ENCODE assay signal across 18 cellular contexts in genomic region chr3:136960838-136961836, GRCh38. TPM values are rescaled to one million over a fixed set of nuclear protein-coding genes. Genes with fewer than 3 reads are reported as not detected.
DNase-seq lines count a peak whose midpoint lies in the region; ATAC-seq, FAIRE-seq and TF ChIP-seq lines count a peak whose summit lies in the region.
"Had no signal": no experiment of that assay in that cellular context is flagged by ENCODE, and none has a peak within 500 bp of the region (broad histone marks: within the 10 kb centered on the region; RNA-seq: fewer than 3 reads in every experiment).

No MANE protein-coding gene starts in this region.

- POLR2A ChIA-PET in HepG2 (lab: Yijun Ruan, JAX), result no interaction called here

- no peaks in the 10 kb centered on the region for H3K4me1 ChIP-seq in liver (ENCODE audit: control insufficient read depth in 4 of 4, insufficient read depth in 4 of 4, low read length in 3 of 4)
- H3K4me1 ChIP-seq in HepG2 (ENCODE audit: insufficient read depth, low read length), result peaks cover 22% of the 10 kb centered on the region
- H3K4me1 ChIP-seq in adipocyte (ENCODE audit: control insufficient read depth, insufficient read depth, low read length), result peaks cover 36% of the 10 kb centered on the region
- H3K4me1 ChIP-seq: testis had no signal

- CTCF ChIA-PET in HepG2 (lab: Yijun Ruan, JAX; ENCODE audit: low intra/inter-chr PET ratio, low total read pairs), result no interaction called here
- CTCF ChIA-PET in activated naive CD4-positive, alpha-beta T cell treated with anti-CD3 and anti-CD28 coated beads, Interleukin-2, amount 10 ng/mL, durations not matched to agents 7 days and 5 days (lab: Charles Lee), result no interaction called here

- H3K27ac Mint-ChIP-seq in activated naive CD4-positive, alpha-beta T cell treated with anti-CD3 and anti-CD28 coated beads, Interleukin-2, amount 10 ng/mL, durations not matched to agents 7 days and 5 days, result no peak overlapping the region
- H3K27ac Mint-ChIP-seq: activated naive CD4-positive, alpha-beta T cell treated with anti-CD3 and anti-CD28 coated beads for 36 hours had no signal

- H3K36me3 Mint-ChIP-seq in activated naive CD4-positive, alpha-beta T cell treated with anti-CD3 and anti-CD28 coated beads, Interleukin-2, amount 10 ng/mL, durations not matched to agents 7 days and 5 days, result peaks cover 1% of the 10 kb centered on the region

- no peak overlapping the region for H3K4me3 Mint-ChIP-seq in activated naive CD4-positive, alpha-beta T cell treated with anti-CD3 and anti-CD28 coated beads, Interleukin-2, amount 10 ng/mL, durations not matched to agents 7 days and 5 days
- H3K4me3 Mint-ChIP-seq: activated naive CD4-positive, alpha-beta T cell treated with anti-CD3 and anti-CD28 coated beads for 36 hours; central memory CD8-positive, alpha-beta T cell had no signal

- no TSS peak for BruUV-seq in HepG2 (replicated peaks; lab: Mats Ljungman, UMichigan)

- H2AFZ ChIP-seq in HepG2 (ENCODE audit: low read length), result no peak overlapping the region

- no peak overlapping the region for H3K4me3 ChIP-seq in liver (ENCODE audit: low read depth in 1 of 3, low read length in 3 of 3)
- no peak overlapping the region for H3K4me3 ChIP-seq in HepG2 (replicated peaks in 1 of 3; ENCODE audit: insufficient read depth in 1 of 3, low read depth in 2 of 3, low read length in 3 of 3)
- peak overlapping the region; percentile 34 for H3K4me3 ChIP-seq in adipocyte (ENCODE audit: low read length)
- H3K4me3 ChIP-seq: testis had no signal

- no peak overlapping the region for H3K9ac ChIP-seq in liver (ENCODE audit: low read depth in 1 of 2, low read length in 2 of 2)
- H3K9ac ChIP-seq in HepG2 (ENCODE audit: insufficient read depth, low read depth, low read length), result no peak overlapping the region
- peak overlapping the region; percentile 2 for H3K9ac ChIP-seq in adipocyte (ENCODE audit: low read length)
- H3K9ac ChIP-seq: KMS-11 had no signal

- TF ChIP-seq EP300 in HepG2 (IDR thresholded peaks at IDR 0.05; ENCODE audit: low read depth in 2 of 2, low read length in 2 of 2) (no peak), HepG2 (CRISPR knock-in tag; IDR thresholded peaks at IDR 0.05; ENCODE audit: borderline replicate concordance) (no peak)

- DNase-seq in HepG2 (ENCODE audit: low spot score) (no peak), adipocyte (ENCODE audit: low read depth) (peak; percentile 86), islet precursor cell (peak; percentile 91), GM12892 (ENCODE audit: insufficient read length) (no peak), substantia nigra (lab: John Stamatoyannopoulos, UW) (no peak)
- DNase-seq in activated naive CD4-positive, alpha-beta T cell treated with anti-CD3 and anti-CD28 coated beads, Interleukin-2, amount 10 ng/mL, durations not matched to agents 7 days and 5 days, result no peak
- DNase-seq: 8988T; activated naive CD4-positive, alpha-beta T cell treated with anti-CD3 and anti-CD28 coated beads for 36 hours; NCI-H2029 treated with DMSO at 0.1 percent for 48 hours; NCI-H82; SHP77; stimulated activated CD4-positive, alpha-beta T cell treated with anti-CD3 and anti-CD28 coated beads, Interleukin-12 subunit alpha, Interleukin-12 subunit beta, amount 100 ng/mL, for 4 hours; testis had no signal

- ATAC-seq in HepG2 (no peak), HG02840 (IDR thresholded peaks at IDR 0.05; ENCODE audit: low FRiP score, unreplicated experiment) (no peak)

- in situ Hi-C loops in HepG2 (cut with HindIII; ENCODE audit: extremely low pct_ligation_motif_present, low pct_unique_long_range_greater_than_20kb), result no loop called here

- WGBS in liver, result 90% methylated on average over 4 of the region's 4 CpGs
- 94% methylated on average over 4 of the region's 4 CpGs for WGBS in HepG2 (ENCODE audit: low lambda C conversion rate)

- H3K9me3 ChIP-seq in liver (ENCODE audit: control insufficient read depth in 4 of 4, low read length in 3 of 4) (no peaks in the 10 kb centered on the region), HepG2 (ENCODE audit: low read length) (no peaks in the 10 kb centered on the region), adipocyte (ENCODE audit: control insufficient read depth, low read length) (no peaks in the 10 kb centered on the region)
- H3K9me3 ChIP-seq: testis had no signal

- no peaks in the 10 kb centered on the region for H3K27me3 Mint-ChIP-seq in activated naive CD4-positive, alpha-beta T cell treated with anti-CD3 and anti-CD28 coated beads, Interleukin-2, amount 10 ng/mL, durations not matched to agents 7 days and 5 days
- H3K27me3 Mint-ChIP-seq: central memory CD8-positive, alpha-beta T cell had no signal

- no peak overlapping the region for H3K4me2 ChIP-seq in HepG2 (ENCODE audit: low read depth, low read length)
- H3K4me2 ChIP-seq: KMS-11 had no signal

- no peaks in the 10 kb centered on the region for H3K4me1 Mint-ChIP-seq in activated naive CD4-positive, alpha-beta T cell treated with anti-CD3 and anti-CD28 coated beads, Interleukin-2, amount 10 ng/mL, durations not matched to agents 7 days and 5 days

- no peak for TF ChIP-seq POLR2A in HepG2 (IDR thresholded peaks at IDR 0.05; ENCODE audit: insufficient read depth in 1 of 2, low read depth in 2 of 2, low read length in 2 of 2)
- no peak for TF ChIP-seq POLR2A in GM12892 (IDR thresholded peaks at IDR 0.05; ENCODE audit: low read depth, low read length)

- H4K20me1 ChIP-seq in HepG2 (ENCODE audit: insufficient read depth, low read length), result no peaks in the 10 kb centered on the region

- no peak for TF ChIP-seq RAD21 in liver (IDR thresholded peaks at IDR 0.05)
- TF ChIP-seq RAD21 in HepG2 (CRISPR knock-in tag; IDR thresholded peaks at IDR 0.05), result no peak

- no peak for TF ChIP-seq CTCF in liver (IDR thresholded peaks at IDR 0.05; ENCODE audit: low read depth, low read length, missing input control)
- TF ChIP-seq CTCF in HepG2 (CRISPR knock-in tag; IDR thresholded peaks at IDR 0.05), result no peak

- intact Hi-C loops in HepG2 (cut with micrococcal nuclease; ENCODE audit: unreplicated experiment), result no loop called here

- FAIRE-seq in HepG2 (lab: Jason Lieb, UNC) (no peak), GM12892 (lab: Jason Lieb, UNC) (no peak)
- FAIRE-seq: endometrium had no signal

- H3K9me3 Mint-ChIP-seq in activated naive CD4-positive, alpha-beta T cell treated with anti-CD3 and anti-CD28 coated beads, Interleukin-2, amount 10 ng/mL, durations not matched to agents 7 days and 5 days, result no peaks in the 10 kb centered on the region
- H3K9me3 Mint-ChIP-seq: activated naive CD4-positive, alpha-beta T cell treated with anti-CD3 and anti-CD28 coated beads for 36 hours; central memory CD8-positive, alpha-beta T cell had no signal

- no peaks in the 10 kb centered on the region for H3K79me2 ChIP-seq in HepG2 (ENCODE audit: insufficient read depth, low read length)

- H3K27me3 ChIP-seq in liver (ENCODE audit: control insufficient read depth in 4 of 4, insufficient read depth in 4 of 4, low read length in 3 of 4), result no peaks in the 10 kb centered on the region
- H3K27me3 ChIP-seq in HepG2 (ENCODE audit: control insufficient read depth in 1 of 2, insufficient read depth in 2 of 2, low read length in 2 of 2), result no peaks in the 10 kb centered on the region
- H3K27me3 ChIP-seq in adipocyte (replicated peaks; ENCODE audit: control insufficient read depth, insufficient read depth, low read length), result no peaks in the 10 kb centered on the region
- H3K27me3 ChIP-seq: testis had no signal

- H3K36me3 ChIP-seq in liver (ENCODE audit: control insufficient read depth in 4 of 4, insufficient read depth in 3 of 4, low read depth in 1 of 4, low read length in 3 of 4) (no peaks in the 10 kb centered on the region), HepG2 (replicated peaks in 1 of 2; ENCODE audit: control insufficient read depth in 1 of 2, insufficient read depth in 2 of 2, low read length in 2 of 2) (no peaks in the 10 kb centered on the region), adipocyte (ENCODE audit: control insufficient read depth, insufficient read depth, low read length, severe bottlenecking) (no peaks in the 10 kb centered on the region)

- H3K27ac ChIP-seq in liver (ENCODE audit: low read depth in 1 of 2, low read length in 2 of 2) (no peak overlapping the region), HepG2 (ENCODE audit: extremely low read length, insufficient read depth, low read length) (no peak overlapping the region), substantia nigra (ENCODE audit: low read depth, low read length, poor library complexity, severe bottlenecking) (no peak overlapping the region)
- H3K27ac ChIP-seq: KMS-11, testis had no signal

TF ChIP-seq in liver, 16 proteins besides CTCF, POLR2A, EP300 and RAD21:
- TF ChIP-seq HNF4A (conservative IDR thresholded peaks at IDR 0.05), result peak in 1 of 2 donors; percentile 12
- no peak for TF ChIP-seq YY1 (IDR thresholded peaks at IDR 0.05)
- TF ChIP-seq SP1 (IDR thresholded peaks at IDR 0.05), result peak; percentile 19

RNA-seq across cellular contexts. Expression of gene IL20RB, which starts 3.4 kb away (rescaled TPM):
- total RNA-seq in liver (1 to 10 TPM in 1 of 2 donors, under 1 TPM in 1; 0.14 to 1.3 TPM), HepG2 (2016; rRNA removed; fragmentation: Illumina TruSeq; extraction: Trizol) (0.22 and 0.34 TPM in 2 replicates)
- polyA plus RNA-seq in liver (under 1 TPM; 0.14 to 0.53 TPM), HepG2 (2011; rRNA removed) (0.32 and 0.37 TPM in 2 replicates)
- total RNA-seq in HepG2 (2016; cell fraction: cytosol; rRNA removed; fragmentation: Illumina TruSeq; extraction: Trizol; ENCODE audit: low read depth), result 0.53 and 0.91 TPM in 2 replicates
- total RNA-seq in HepG2 (2016; cell fraction: insoluble cytoplasmic fraction; rRNA removed; fragmentation: Illumina TruSeq; extraction: Trizol), result 0.42 and 0.48 TPM in 2 replicates
- 0.37 and 0.45 TPM in 2 replicates for total RNA-seq in HepG2 (2016; cell fraction: membrane; rRNA removed; fragmentation: Illumina TruSeq; extraction: Trizol)
- 0.68 and 1.5 TPM in 2 replicates for total RNA-seq in HepG2 (2016; cell fraction: nucleus; rRNA removed; fragmentation: Illumina TruSeq; extraction: Trizol)
- polyA plus RNA-seq in HepG2 (2011; cell fraction: cytosol; rRNA removed), result 0.22 and 0.24 TPM in 2 replicates
- polyA plus RNA-seq in HepG2 (2011; cell fraction: nucleus; rRNA removed), result 0.63 and 0.69 TPM in 2 replicates
- polyA plus RNA-seq in HepG2 (2012), result 0.17 and 0.27 TPM in 2 replicates
- polyA plus RNA-seq in HepG2 (2016; cell fraction: cytosol; fragmentation: Illumina TruSeq; extraction: Trizol; ENCODE audit: low read depth), result 0.06 TPM in 1 of 2 replicates, not detected in the other
- 0.34 and 0.61 TPM in 2 replicates for polyA plus RNA-seq in HepG2 (2016; cell fraction: insoluble cytoplasmic fraction; fragmentation: Illumina TruSeq; extraction: Trizol; ENCODE audit: low read depth)
- polyA plus RNA-seq in HepG2 (2016; cell fraction: membrane; fragmentation: Illumina TruSeq; extraction: Trizol; ENCODE audit: low read depth), result 0.15 and 0.18 TPM in 2 replicates
- 1.2 and 1.8 TPM in 2 replicates for polyA plus RNA-seq in HepG2 (2016; cell fraction: nucleus; fragmentation: Illumina TruSeq; extraction: Trizol; ENCODE audit: insufficient read depth, low read depth)
- 2.0 and 67.6 TPM in 2 replicates for polyA minus RNA-seq in HepG2 (2011; rRNA and poly(A)+ RNA removed; ENCODE audit: low replicate concordance)
- polyA minus RNA-seq in HepG2 (2011; cell fraction: cytosol; rRNA and poly(A)+ RNA removed), result 0.40 and 0.62 TPM in 2 replicates
- 3.1 and 4.8 TPM in 2 replicates for polyA minus RNA-seq in HepG2 (2011; cell fraction: nucleus; rRNA and poly(A)+ RNA removed)
- polyA plus RNA-seq in GM12892 (2012; ENCODE audit: missing spikeins), result 0.95 TPM

Comparison
In these comparisons a context has a peak if more than half of its experiments do, and no peak if none do; other contexts are left out.
1. DNase-seq: peak in adipocyte (single experiment) and islet precursor cell (single experiment); none in HepG2 (single experiment), GM12892 (single experiment), activated naive CD4-positive, alpha-beta T cell treated with anti-CD3 and anti-CD28 coated beads, Interleukin-2, amount 10 ng/mL, durations not matched to agents 7 days and 5 days (single experiment) and substantia nigra (0 of 49).